22 cellular contexts compared by ENCODE assay signal in genomic region chr5:142994242-142994641, GRCh38.
DNase-seq lines count a peak whose midpoint lies in the region; ATAC-seq and TF ChIP-seq lines count a peak whose summit lies in the region.
"Had no signal": no experiment of that assay in that cellular context is flagged by ENCODE, and none has a peak within 500 bp of the region (broad histone marks: within the 10 kb centered on the region; RNA-seq: fewer than 3 reads in every experiment).

No MANE protein-coding gene starts in this region.

- H3K36me3 ChIP-seq in upper lobe of right lung = no peaks in the 10 kb centered on the region
- H3K36me3 ChIP-seq: HAP-1 had no signal

- intact Hi-C loops in upper lobe of right lung (cut with DNase I) = no loop called here

- peaks cover 31% of the 10 kb centered on the region for H3K9me3 Mint-ChIP-seq in T-helper 1 cell treated with Interleukin-12 subunit alpha and Interleukin-12 subunit beta and Interleukin-4 antibody, amounts not matched to agents 30 μg/mL and 1 μg/mL, for 36 hours

- H3K27me3 ChIP-seq in upper lobe of right lung = no peaks in the 10 kb centered on the region

- no peak overlapping the region for H3K4me3 ChIP-seq in fibroblast of the aortic adventitia (ENCODE audit: low read depth, low read length)
- H3K4me3 ChIP-seq in upper lobe of right lung = no peak overlapping the region
- H3K4me3 ChIP-seq: GM12878, GM23248, HAP-1 had no signal

- ATAC-seq in upper lobe of right lung = peak; percentile 64
- no peak for ATAC-seq in HG03442 (IDR thresholded peaks at IDR 0.05; ENCODE audit: unreplicated experiment)
- ATAC-seq: GM12878, SK-N-SH treated with all-trans-retinoic acid at 6 μM for 48 hours had no signal

- DNase-seq in T-helper 1 cell = no peak
- peak; percentile 17 for DNase-seq in MV-4-11 (lab: John Stamatoyannopoulos, UW)
- DNase-seq in fibroblast of the aortic adventitia (ENCODE audit: low read depth) = peak; percentile 30
- DNase-seq in upper lobe of right lung = no peak
- no peak for DNase-seq in NCI-H69 (lab: John Stamatoyannopoulos, UW)
- no peak for DNase-seq in activated T-cell treated with anti-CD3 and anti-CD28 coated beads for 4 hours
- DNase-seq: Calu3; CD4-positive, CD25-positive, alpha-beta regulatory T cell; GM23248; KBM-7; NCI-H1105 treated with DMSO at 0.1 percent for 48 hours; NCI-H1694 treated with DMSO at 0.1 percent for 48 hours; NCI-H2227 treated with DMSO at 0.1 percent for 48 hours; NCI-H510A treated with DMSO at 0.1 percent for 48 hours; NCI-H82; SIG-M5 had no signal

- no peaks in the 10 kb centered on the region for H3K4me1 ChIP-seq in upper lobe of right lung
- H3K4me1 ChIP-seq: HAP-1 had no signal

- no peak overlapping the region for H3K27ac ChIP-seq in upper lobe of right lung
- H3K27ac ChIP-seq: 22Rv1, GM23248 had no signal

- H3K9me3 ChIP-seq in upper lobe of right lung = no peaks in the 10 kb centered on the region
- H3K9me3 ChIP-seq: HAP-1 had no signal

- no peak for TF ChIP-seq CTCF in fibroblast of the aortic adventitia (IDR thresholded peaks at IDR 0.05; ENCODE audit: insufficient read depth, low read length)
- no peak for TF ChIP-seq CTCF in upper lobe of right lung (IDR thresholded peaks at IDR 0.05)

- H3K4me3 Mint-ChIP-seq in T-helper 1 cell treated with Interleukin-12 subunit alpha and Interleukin-12 subunit beta and Interleukin-4 antibody, amounts not matched to agents 30 μg/mL and 1 μg/mL, for 36 hours = no peak overlapping the region
- H3K4me3 Mint-ChIP-seq: CD4-positive, CD25-positive, alpha-beta regulatory T cell had no signal

- peak overlapping the region; percentile 6 for H3K27ac Mint-ChIP-seq in T-helper 1 cell treated with Interleukin-12 subunit alpha and Interleukin-12 subunit beta and Interleukin-4 antibody, amounts not matched to agents 30 μg/mL and 1 μg/mL, for 36 hours

- H3K36me3 Mint-ChIP-seq in T-helper 1 cell treated with Interleukin-12 subunit alpha and Interleukin-12 subunit beta and Interleukin-4 antibody, amounts not matched to agents 30 μg/mL and 1 μg/mL, for 36 hours (ENCODE audit: low read depth) = peaks cover 47% of the 10 kb centered on the region

- H3K27me3 Mint-ChIP-seq in T-helper 1 cell treated with Interleukin-12 subunit alpha and Interleukin-12 subunit beta and Interleukin-4 antibody, amounts not matched to agents 30 μg/mL and 1 μg/mL, for 36 hours (ENCODE audit: low read depth) = no peaks in the 10 kb centered on the region
- H3K27me3 Mint-ChIP-seq: CD4-positive, CD25-positive, alpha-beta regulatory T cell had no signal

- H3K4me1 Mint-ChIP-seq in T-helper 1 cell treated with Interleukin-12 subunit alpha and Interleukin-12 subunit beta and Interleukin-4 antibody, amounts not matched to agents 30 μg/mL and 1 μg/mL, for 36 hours (ENCODE audit: low read depth) = peaks cover 47% of the 10 kb centered on the region

Comparison
In these comparisons a context has a peak if more than half of its experiments do, and no peak if none do; other contexts are left out.
1. DNase-seq: peak in MV-4-11 (single experiment) and fibroblast of the aortic adventitia (single experiment); none in T-helper 1 cell (0 of 5), upper lobe of right lung (single experiment), NCI-H69 (single experiment) and activated T-cell treated with anti-CD3 and anti-CD28 coated beads for 4 hours (single experiment).